In the genomic region with DNA sequence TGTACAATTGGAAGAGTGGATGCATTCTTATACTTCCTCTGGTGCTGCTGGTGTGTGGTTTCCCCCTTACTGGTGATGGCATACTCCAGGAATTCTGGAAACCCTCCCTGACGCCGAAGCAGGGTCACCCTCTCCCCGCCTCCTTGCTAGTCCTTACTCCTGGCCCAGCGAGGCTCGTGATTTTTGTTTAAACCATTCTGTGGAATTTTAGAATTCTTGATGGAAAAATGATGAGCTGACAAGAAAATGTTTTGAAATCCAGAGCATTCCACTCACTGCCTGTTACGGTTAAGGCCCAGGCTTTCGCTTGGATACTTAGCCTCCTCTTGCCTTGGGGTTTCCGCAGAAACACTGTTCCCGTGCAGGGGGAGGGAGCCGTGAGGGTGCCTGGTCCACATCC, we compare ENCODE assay signal across 13 cellular contexts. TPM values are rescaled to one million over a fixed set of nuclear protein-coding genes. Genes with fewer than 3 reads are reported as not detected.
DNase-seq lines count a peak whose midpoint lies in the region; ATAC-seq, FAIRE-seq and TF ChIP-seq lines count a peak whose summit lies in the region.
"Had no signal": no experiment of that assay in that cellular context is flagged by ENCODE, and none has a peak within 500 bp of the region (broad histone marks: within the 10 kb centered on the region; RNA-seq: fewer than 3 reads in every experiment).

No MANE protein-coding gene starts in this region.

- H3K27ac ChIP-seq in astrocyte (ENCODE audit: low read depth, low read length) (peak overlapping the region; percentile 27), left lung (peak overlapping the region in 1 of 2 donors; percentile 4), tibial nerve (peak overlapping the region; percentile 42 to 83 (median 61)), heart right ventricle (no peak overlapping the region)

- H3K4me3 ChIP-seq in astrocyte (ENCODE audit: insufficient read depth, low read depth, low read length) (no peak overlapping the region), left lung (no peak overlapping the region), tibial nerve (no peak overlapping the region), heart right ventricle (no peak overlapping the region)

- H3K4me1 Mint-ChIP-seq in astrocyte (ENCODE audit: low read depth, unreplicated experiment) (peaks cover 32% of the 10 kb centered on the region), MCF 10A (ENCODE audit: insufficient read depth, unreplicated experiment) (peaks cover 30% of the 10 kb centered on the region)

- H3K27ac Mint-ChIP-seq in astrocyte (ENCODE audit: unreplicated experiment), result peak overlapping the region; percentile 75
- no peak overlapping the region for H3K27ac Mint-ChIP-seq in MCF 10A (ENCODE audit: low read depth, unreplicated experiment)
- H3K27ac Mint-ChIP-seq: activated CD4-positive, alpha-beta T cell treated with anti-CD3 and anti-CD28 coated beads for 36 hours; activated naive CD8-positive, alpha-beta T cell treated with anti-CD3 and anti-CD28 coated beads, Interleukin-2, amount 50 U/mL, for 24 hours; stimulated activated effector memory CD8-positive, alpha-beta T cell treated with anti-CD3 and anti-CD28 coated beads, Interleukin-12 subunit alpha, Interleukin-12 subunit beta, amount 100 ng/mL, for 72 hours had no signal

- H3K4me1 ChIP-seq in astrocyte (ENCODE audit: insufficient read depth, low read length) (peaks cover 31% of the 10 kb centered on the region), left lung (peaks cover 8 to 18% of the 10 kb centered on the region in 2 donors), tibial nerve (peaks cover 0 to 36% (median 2%) of the 10 kb centered on the region in 4 donors), heart right ventricle (peaks cover 0 to 8% (median 0%) of the 10 kb centered on the region in 9 donors)

- TF ChIP-seq POLR2A in tibial nerve (IDR thresholded peaks at IDR 0.05), result no peak

- H3K4me3 Mint-ChIP-seq in astrocyte (ENCODE audit: unreplicated experiment) (no peak overlapping the region), MCF 10A (ENCODE audit: unreplicated experiment) (no peak overlapping the region)
- H3K4me3 Mint-ChIP-seq: activated CD4-positive, alpha-beta T cell treated with anti-CD3 and anti-CD28 coated beads for 36 hours; activated naive CD8-positive, alpha-beta T cell treated with anti-CD3 and anti-CD28 coated beads, Interleukin-2, amount 50 U/mL, for 24 hours; stimulated activated effector memory CD8-positive, alpha-beta T cell treated with anti-CD3 and anti-CD28 coated beads, Interleukin-12 subunit alpha, Interleukin-12 subunit beta, amount 100 ng/mL, for 72 hours had no signal

- 34 to 43% methylated on average over 10 of the region's 10 CpGs for WGBS in tibial nerve, 2 donors
- WGBS in heart right ventricle, 2 donors, result 79% methylated on average over 10 of the region's 10 CpGs

- H3K36me3 ChIP-seq in astrocyte (ENCODE audit: insufficient read depth, low read length) (no peaks in the 10 kb centered on the region), left lung (peaks cover 0 to 85% of the 10 kb centered on the region in 2 donors), tibial nerve (peaks cover 0 to 66% (median 8%) of the 10 kb centered on the region in 3 donors), heart right ventricle (peaks cover 0 to 78% (median 5%) of the 10 kb centered on the region in 9 donors)

- peaks cover 6% of the 10 kb centered on the region for H3K27me3 ChIP-seq in astrocyte (ENCODE audit: insufficient read depth, low read length)
- no peaks in the 10 kb centered on the region for H3K27me3 ChIP-seq in left lung
- no peaks in the 10 kb centered on the region for H3K27me3 ChIP-seq in tibial nerve
- no peaks in the 10 kb centered on the region for H3K27me3 ChIP-seq in heart right ventricle

- H3K4me2 ChIP-seq in astrocyte (ENCODE audit: low read length), result peak overlapping the region; percentile 32

- no peaks in the 10 kb centered on the region for H3K9me3 ChIP-seq in astrocyte (ENCODE audit: insufficient read depth, low read depth, low read length)
- H3K9me3 ChIP-seq in left lung, result no peaks in the 10 kb centered on the region
- H3K9me3 ChIP-seq in tibial nerve, result no peaks in the 10 kb centered on the region
- H3K9me3 ChIP-seq in heart right ventricle, result no peaks in the 10 kb centered on the region

- H3K79me2 ChIP-seq in astrocyte (ENCODE audit: insufficient read depth, low read length), result no peaks in the 10 kb centered on the region

- H2AFZ ChIP-seq in astrocyte (ENCODE audit: low read depth, low read length), result no peak overlapping the region

- CTCF ChIA-PET in MCF 10A (lab: Yijun Ruan, JAX), result interaction anchor here (0.5 to 1.8 kb wide), 3 partner anchors 10 to 130 kb away, joined by 3 to 4 read pairs (median 3); no protein-coding TSS in a partner anchor

- H3K27me3 Mint-ChIP-seq in astrocyte (ENCODE audit: low read depth, unreplicated experiment) (peaks cover 3% of the 10 kb centered on the region), MCF 10A (ENCODE audit: insufficient read depth, unreplicated experiment) (no peaks in the 10 kb centered on the region)
- H3K27me3 Mint-ChIP-seq: activated CD4-positive, alpha-beta T cell treated with anti-CD3 and anti-CD28 coated beads for 36 hours had no signal

- POLR2A ChIA-PET in MCF 10A (lab: Yijun Ruan, JAX), result interaction anchor here (0.7 kb wide), 1 partner anchor 184 kb away, joined by 3 read pairs; no protein-coding TSS in a partner anchor

- peak; percentile 57 for ATAC-seq in left lung
- no peak for ATAC-seq in heart right ventricle
- ATAC-seq: activated CD4-positive, alpha-beta T cell treated with anti-CD3 and anti-CD28 coated beads for 36 hours; activated naive CD8-positive, alpha-beta T cell treated with anti-CD3 and anti-CD28 coated beads, Interleukin-2, amount 50 U/mL, for 24 hours; left ventricle myocardium superior had no signal

- TF ChIP-seq CTCF in astrocyte (IDR thresholded peaks at IDR 0.05; ENCODE audit: insufficient read depth, low read depth, low read length), result no peak
- no peak for TF ChIP-seq CTCF in left lung (IDR thresholded peaks at IDR 0.05)
- TF ChIP-seq CTCF in tibial nerve (IDR thresholded peaks at IDR 0.05), result no peak
- no peak for TF ChIP-seq CTCF in MCF 10A (IDR thresholded peaks at IDR 0.05; ENCODE audit: unreplicated experiment)
- TF ChIP-seq CTCF in heart right ventricle (IDR thresholded peaks at IDR 0.05), result no peak

- intact Hi-C loops in left lung (cut with DNase I), result no loop called here
- intact Hi-C loops in MCF 10A (cut with micrococcal nuclease), result no loop called here
- intact Hi-C loops in heart right ventricle (cut with DNase I), result loop anchor here in 2 of 10 donors (5.0 to 10.0 kb wide), 2 partner anchors 39 to 101 kb away; partner anchors contain the start of gene IL6R (in 1 of the 2)

- no peaks in the 10 kb centered on the region for H4K20me1 ChIP-seq in astrocyte (ENCODE audit: insufficient read depth, low read length)

- DNase-seq in GM04504 (ENCODE audit: low read depth), result peak; percentile 82
- peak; percentile 93 for DNase-seq in astrocyte (ENCODE audit: low read depth)
- DNase-seq in left lung, result peak in 1 of 2 donors; percentile 60
- DNase-seq in tibial nerve (ENCODE audit: low spot score in 2 of 2), result peak; percentile 34 to 48
- no peak for DNase-seq in MCF 10A (ENCODE audit: unreplicated experiment)
- DNase-seq in heart right ventricle, result no peak
- no peak for DNase-seq in GOT3 (lab: John Stamatoyannopoulos, UW)
- DNase-seq: activated CD4-positive, alpha-beta T cell treated with anti-CD3 and anti-CD28 coated beads for 36 hours; activated naive CD8-positive, alpha-beta T cell treated with anti-CD3 and anti-CD28 coated beads, Interleukin-2, amount 50 U/mL, for 24 hours; left ventricle myocardium superior; SHP77 had no signal

- peaks cover 2% of the 10 kb centered on the region for H3K36me3 Mint-ChIP-seq in astrocyte (ENCODE audit: low read depth, unreplicated experiment)
- peaks cover 98% of the 10 kb centered on the region for H3K36me3 Mint-ChIP-seq in MCF 10A (ENCODE audit: insufficient read depth, unreplicated experiment)

- H3K9ac ChIP-seq in astrocyte (ENCODE audit: low read length), result no peak overlapping the region

- peak; percentile 82 for FAIRE-seq in astrocyte (lab: Jason Lieb, UNC)

- no TSS peak for BruUV-seq in MCF 10A (replicated peaks; lab: Mats Ljungman, UMichigan)

- H3K9me3 Mint-ChIP-seq in astrocyte (ENCODE audit: unreplicated experiment) (no peaks in the 10 kb centered on the region), MCF 10A (ENCODE audit: unreplicated experiment) (no peaks in the 10 kb centered on the region)
- H3K9me3 Mint-ChIP-seq: activated naive CD8-positive, alpha-beta T cell treated with anti-CD3 and anti-CD28 coated beads, Interleukin-2, amount 50 U/mL, for 24 hours; stimulated activated effector memory CD8-positive, alpha-beta T cell treated with anti-CD3 and anti-CD28 coated beads, Interleukin-12 subunit alpha, Interleukin-12 subunit beta, amount 100 ng/mL, for 72 hours had no signal

- TF ChIP-seq EP300 in tibial nerve (IDR thresholded peaks at IDR 0.05), result peak in 1 of 2 donors; percentile 70

RNA-seq across cellular contexts. Expression of gene IL6R, which starts 41.1 kb away (rescaled TPM):
- total RNA-seq in astrocyte (2.2 and 2.5 TPM in 2 replicates), left lung (10 to 100 TPM; 45.0 to 65.3 TPM), tibial nerve (10 to 100 TPM; 31.6 to 53.7 (median 33.5) TPM), MCF 10A (2022) (22.8 and 41.0 TPM in 2 replicates), heart right ventricle (10 to 100 TPM in 5 of 10 donors, 1 to 10 TPM in 5; 6.1 to 16.2 (median 10.0) TPM)
- polyA plus RNA-seq in heart right ventricle, result 1 to 10 TPM; 2.9 to 6.2 TPM

RNA-seq across cellular contexts. Expression of gene TDRD10, which starts 55.7 kb away (rescaled TPM):
- not detected in 2 replicates for total RNA-seq in astrocyte
- total RNA-seq in left lung, result 1 to 10 TPM; 3.8 to 5.0 TPM
- total RNA-seq in tibial nerve, result 1 to 10 TPM; 6.7 to 9.0 (median 7.6) TPM
- total RNA-seq in MCF 10A (2022), result not detected in 2 replicates
- 1 to 10 TPM; 1.1 to 3.8 (median 1.8) TPM for total RNA-seq in heart right ventricle
- polyA plus RNA-seq in heart right ventricle, result 10 to 100 TPM in 1 of 2 donors, 1 to 10 TPM in 1; 5.5 to 13.3 TPM
- total RNA-seq: activated CD4-positive, alpha-beta T cell treated with anti-CD3 and anti-CD28 coated beads for 36 hours; HT-29 had no signal

RNA-seq across cellular contexts. Expression of gene SHE, which starts 55.9 kb away (rescaled TPM):
- total RNA-seq in astrocyte (not detected in 2 replicates), left lung (10 to 100 TPM; 17.7 to 25.3 TPM), tibial nerve (10 to 100 TPM in 3 of 4 donors, 1 to 10 TPM in 1; 9.0 to 24.6 (median 18.0) TPM), MCF 10A (2022) (not detected in 2 replicates), heart right ventricle (10 to 100 TPM in 7 of 10 donors, 1 to 10 TPM in 3; 7.9 to 19.6 (median 12.5) TPM)
- 10 to 100 TPM; 13.7 to 19.6 TPM for polyA plus RNA-seq in heart right ventricle
- total RNA-seq: HT-29 had no signal

Comparison
In these comparisons a context has a peak if more than half of its experiments do, and no peak if none do; other contexts are left out.
1. DNase-seq: peak in GM04504 (single experiment), astrocyte (single experiment) and tibial nerve (2 of 2); none in MCF 10A (single experiment), heart right ventricle (0 of 2) and GOT3 (single experiment).
2. H3K27ac ChIP-seq: peak in astrocyte (single experiment) and tibial nerve (4 of 4); none in heart right ventricle (0 of 10).